Comparison of ENCODE assay signal across 9 cellular contexts in genomic region chr17:71975331-71975801, GRCh38.
DNase-seq lines count a peak whose midpoint lies in the region; ATAC-seq, FAIRE-seq and TF ChIP-seq lines count a peak whose summit lies in the region.
"Had no signal": no experiment of that assay in that cellular context is flagged by ENCODE, and none has a peak within 500 bp of the region (broad histone marks: within the 10 kb centered on the region; RNA-seq: fewer than 3 reads in every experiment).

No MANE protein-coding gene starts in this region.

- H3K36me3 Mint-ChIP-seq in activated CD4-positive, alpha-beta T cell treated with anti-CD3 and anti-CD28 coated beads for 36 hours (ENCODE audit: low read depth), result no peaks in the 10 kb centered on the region
- peaks cover 0 to 4% (median 0%) of the 10 kb centered on the region in 5 donors for H3K36me3 Mint-ChIP-seq in naive thymus-derived CD4-positive, alpha-beta T cell

- TF ChIP-seq CTCF in choroid plexus epithelial cell (conservative IDR thresholded peaks at IDR 0.05; ENCODE audit: low read depth, low read length), result no peak
- no peak for TF ChIP-seq CTCF in right lobe of liver (IDR thresholded peaks at IDR 0.05)
- TF ChIP-seq CTCF in thoracic aorta (IDR thresholded peaks at IDR 0.05), result no peak

- FAIRE-seq in GM12891 (lab: Jason Lieb, UNC), result no peak

- H3K4me3 Mint-ChIP-seq in activated CD4-positive, alpha-beta T cell treated with anti-CD3 and anti-CD28 coated beads for 36 hours, result no peak overlapping the region
- peak overlapping the region in 1 of 10 donors; percentile 29 for H3K4me3 Mint-ChIP-seq in naive thymus-derived CD4-positive, alpha-beta T cell

- ATAC-seq in right lobe of liver (peak in 3 of 4 donors; percentile 44 to 61 (median 48)), thoracic aorta (ENCODE audit: insufficient number of reproducible peaks, low FRiP score, low read depth) (peak; percentile 41)
- ATAC-seq in activated CD4-positive, alpha-beta T cell treated with anti-CD3 and anti-CD28 coated beads for 36 hours, result no peak
- no peak for ATAC-seq in naive thymus-derived CD4-positive, alpha-beta T cell

- H3K27ac ChIP-seq in right lobe of liver, result no peak overlapping the region
- peak overlapping the region; percentile 80 to 85 for H3K27ac ChIP-seq in thoracic aorta
- H3K27ac ChIP-seq in naive thymus-derived CD4-positive, alpha-beta T cell (ENCODE audit: low read depth, low read length), result no peak overlapping the region

- WGBS in right lobe of liver (ENCODE audit: insufficient coverage, low coverage, low lambda C conversion rate, missing lambda C conversion rate), result 33% methylated on average over 11 of the region's 13 CpGs

- H3K4me1 Mint-ChIP-seq in activated CD4-positive, alpha-beta T cell treated with anti-CD3 and anti-CD28 coated beads for 36 hours, result no peaks in the 10 kb centered on the region
- peaks cover 0 to 1% (median 0%) of the 10 kb centered on the region in 7 donors for H3K4me1 Mint-ChIP-seq in naive thymus-derived CD4-positive, alpha-beta T cell

- H3K27ac Mint-ChIP-seq in activated CD4-positive, alpha-beta T cell treated with anti-CD3 and anti-CD28 coated beads for 36 hours, result no peak overlapping the region
- H3K27ac Mint-ChIP-seq in naive thymus-derived CD4-positive, alpha-beta T cell, result no peak overlapping the region

- H3K27me3 Mint-ChIP-seq in activated CD4-positive, alpha-beta T cell treated with anti-CD3 and anti-CD28 coated beads for 36 hours, result peaks cover 2% of the 10 kb centered on the region
- peaks cover 0 to 5% (median 0%) of the 10 kb centered on the region in 5 donors for H3K27me3 Mint-ChIP-seq in naive thymus-derived CD4-positive, alpha-beta T cell

- no peaks in the 10 kb centered on the region for H3K27me3 ChIP-seq in right lobe of liver
- no peaks in the 10 kb centered on the region for H3K27me3 ChIP-seq in thoracic aorta (replicated peaks; ENCODE audit: insufficient read depth)
- H3K27me3 ChIP-seq in naive thymus-derived CD4-positive, alpha-beta T cell (ENCODE audit: control insufficient read depth in 2 of 2, insufficient read depth in 2 of 2, low read length in 2 of 2), result no peaks in the 10 kb centered on the region

- H3K36me3 ChIP-seq in right lobe of liver (no peaks in the 10 kb centered on the region), thoracic aorta (no peaks in the 10 kb centered on the region)
- no peaks in the 10 kb centered on the region for H3K36me3 ChIP-seq in naive thymus-derived CD4-positive, alpha-beta T cell (ENCODE audit: control insufficient read depth in 2 of 3, insufficient read depth in 3 of 3, low read length in 3 of 3)

- DNase-seq in HT1080 (ENCODE audit: low read depth), result peak; percentile 53
- peak; percentile 46 for DNase-seq in choroid plexus epithelial cell (ENCODE audit: low read depth)
- peak in 1 of 3 donors; percentile 19 for DNase-seq in right lobe of liver
- peak; percentile 9 for DNase-seq in thoracic aorta (ENCODE audit: low spot score)
- DNase-seq in GM12891 (ENCODE audit: insufficient read length, low spot score), result no peak
- DNase-seq in activated CD4-positive, alpha-beta T cell treated with anti-CD3 and anti-CD28 coated beads for 36 hours, result no peak
- DNase-seq in NCI-H1417 treated with DMSO at 0.1 percent for 48 hours (lab: John Stamatoyannopoulos, UW), result no peak
- DNase-seq in naive thymus-derived CD4-positive, alpha-beta T cell, result no peak
- DNase-seq: activated CD4-positive, alpha-beta T cell treated with anti-CD3 and anti-CD28 coated beads for 1 hour had no signal

- H3K9me3 Mint-ChIP-seq in activated CD4-positive, alpha-beta T cell treated with anti-CD3 and anti-CD28 coated beads for 36 hours (ENCODE audit: low read depth), result peaks cover 2% of the 10 kb centered on the region
- peaks cover 0 to 23% (median 6%) of the 10 kb centered on the region in 11 donors for H3K9me3 Mint-ChIP-seq in naive thymus-derived CD4-positive, alpha-beta T cell

- CTCF ChIA-PET in activated CD4-positive, alpha-beta T cell treated with anti-CD3 and anti-CD28 coated beads for 36 hours (lab: Charles Lee), result no interaction called here
- CTCF ChIA-PET in naive thymus-derived CD4-positive, alpha-beta T cell (lab: Charles Lee), result no interaction called here

- POLR2A ChIA-PET in activated CD4-positive, alpha-beta T cell treated with anti-CD3 and anti-CD28 coated beads for 36 hours (lab: Charles Lee), result no interaction called here
- POLR2A ChIA-PET in naive thymus-derived CD4-positive, alpha-beta T cell (lab: Charles Lee), result no interaction called here

- no peak for TF ChIP-seq POLR2A in right lobe of liver (IDR thresholded peaks at IDR 0.05)
- no peak for TF ChIP-seq POLR2A in GM12891 (IDR thresholded peaks at IDR 0.05; ENCODE audit: low read depth, low read length)

- no peaks in the 10 kb centered on the region for H3K4me1 ChIP-seq in right lobe of liver
- H3K4me1 ChIP-seq in thoracic aorta (ENCODE audit: control insufficient read depth in 1 of 2, low read depth in 2 of 2), result peaks cover 5 to 14% of the 10 kb centered on the region in 2 donors
- H3K4me1 ChIP-seq in naive thymus-derived CD4-positive, alpha-beta T cell (ENCODE audit: control insufficient read depth in 2 of 2, insufficient read depth in 2 of 2, low read length in 2 of 2), result no peaks in the 10 kb centered on the region

- intact Hi-C loops in right lobe of liver (cut with DNase I), result no loop called here
- intact Hi-C loops in activated CD4-positive, alpha-beta T cell treated with anti-CD3 and anti-CD28 coated beads for 36 hours (cut with DNase I, micrococcal nuclease), result no loop called here
- intact Hi-C loops in naive thymus-derived CD4-positive, alpha-beta T cell (cut with micrococcal nuclease), result no loop called here

- H3K9me3 ChIP-seq in right lobe of liver (no peaks in the 10 kb centered on the region), thoracic aorta (no peaks in the 10 kb centered on the region)
- peaks cover 0 to 4% (median 0%) of the 10 kb centered on the region in 3 experiments for H3K9me3 ChIP-seq in naive thymus-derived CD4-positive, alpha-beta T cell (ENCODE audit: control insufficient read depth in 2 of 3, low read length in 3 of 3)

- peak overlapping the region; percentile 57 for H3K4me3 ChIP-seq in choroid plexus epithelial cell (ENCODE audit: low read depth, low read length)
- H3K4me3 ChIP-seq in right lobe of liver, result no peak overlapping the region
- H3K4me3 ChIP-seq in thoracic aorta, result peak overlapping the region; percentile 76
- no peak overlapping the region for H3K4me3 ChIP-seq in naive thymus-derived CD4-positive, alpha-beta T cell (ENCODE audit: low read length)

TF ChIP-seq in GM12891, 5 proteins besides CTCF, POLR2A, EP300 and RAD21:
- TF ChIP-seq SPI1 (IDR thresholded peaks at IDR 0.05; ENCODE audit: low read depth, low read length) (no peak), POLR2AphosphoS5 (IDR thresholded peaks at IDR 0.05; ENCODE audit: low read depth, low read length) (no peak), POU2F2 (IDR thresholded peaks at IDR 0.05; ENCODE audit: low read depth, low read length) (no peak), TAF1 (IDR thresholded peaks at IDR 0.05; ENCODE audit: low read depth, low read length) (no peak), PAX5 (IDR thresholded peaks at IDR 0.05; ENCODE audit: insufficient read depth, low read length, severe bottlenecking) (no peak)

Comparison
In these comparisons a context has a peak if more than half of its experiments do, and no peak if none do; other contexts are left out.
1. DNase-seq: peak in HT1080 (single experiment), choroid plexus epithelial cell (single experiment) and thoracic aorta (single experiment); none in GM12891 (single experiment), activated CD4-positive, alpha-beta T cell treated with anti-CD3 and anti-CD28 coated beads for 36 hours (single experiment), NCI-H1417 treated with DMSO at 0.1 percent for 48 hours (single experiment) and naive thymus-derived CD4-positive, alpha-beta T cell (0 of 9).
2. H3K4me3 ChIP-seq: peak in choroid plexus epithelial cell (single experiment) and thoracic aorta (single experiment); none in right lobe of liver (0 of 3) and naive thymus-derived CD4-positive, alpha-beta T cell (single experiment).
3. ATAC-seq: peak in right lobe of liver (3 of 4) and thoracic aorta (single experiment); none in activated CD4-positive, alpha-beta T cell treated with anti-CD3 and anti-CD28 coated beads for 36 hours (single experiment) and naive thymus-derived CD4-positive, alpha-beta T cell (single experiment).
4. H3K27ac ChIP-seq: peak in thoracic aorta (2 of 2); none in right lobe of liver (0 of 3) and naive thymus-derived CD4-positive, alpha-beta T cell (single experiment).